ENCODE assay signal across 10 cellular contexts in the genomic region with DNA sequence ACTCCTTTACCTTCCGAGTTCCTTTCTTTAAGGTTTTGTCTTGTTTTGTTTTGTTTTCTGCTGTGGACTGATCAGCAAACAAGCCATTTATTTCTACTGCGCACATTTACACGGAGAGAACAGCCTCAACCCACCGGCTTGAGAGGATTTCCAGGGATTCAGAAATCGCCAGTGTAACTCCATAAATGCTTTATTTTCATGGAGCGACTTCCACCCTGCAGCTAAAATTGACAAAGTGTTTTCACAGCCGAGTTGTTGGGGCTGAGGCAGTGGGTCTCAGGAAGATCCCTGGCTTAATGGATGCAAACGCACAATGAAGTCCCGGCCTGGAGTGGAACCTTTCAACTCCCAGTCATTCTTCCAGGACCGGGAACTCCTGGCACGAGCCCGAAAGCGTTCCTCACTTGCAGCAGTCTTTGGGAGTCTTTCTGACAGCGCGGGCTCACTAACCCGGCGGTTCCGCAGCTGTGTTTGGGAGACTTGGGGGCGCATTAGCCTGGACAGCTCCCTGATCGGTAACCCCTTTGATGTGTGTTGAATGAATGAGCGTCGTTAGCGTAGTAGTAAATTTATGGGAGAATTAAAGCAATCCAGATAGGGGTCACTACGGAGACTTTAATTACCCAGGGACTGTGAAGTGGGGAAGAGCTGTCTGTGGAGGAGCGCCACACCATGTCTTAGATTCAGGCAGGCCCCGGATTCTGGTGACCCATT. TPM values are rescaled to one million over a fixed set of nuclear protein-coding genes. Genes with fewer than 3 reads are reported as not detected.
DNase-seq lines count a peak whose midpoint lies in the region; ATAC-seq, FAIRE-seq and TF ChIP-seq lines count a peak whose summit lies in the region.
"Had no signal": no experiment of that assay in that cellular context is flagged by ENCODE, and none has a peak within 500 bp of the region (broad histone marks: within the 10 kb centered on the region; RNA-seq: fewer than 3 reads in every experiment).

No MANE protein-coding gene starts in this region.

- H3K36me3 ChIP-seq in pancreas = no peaks in the 10 kb centered on the region

- 10 to 11% methylated on average over 26 of the region's 26 CpGs for WGBS in pancreas, 2 donors

- ATAC-seq in Right ventricle myocardium inferior (peak; percentile 32), pancreas (peak in 3 of 4 donors; percentile 1 to 14 (median 9)), GM18519 (IDR thresholded peaks at IDR 0.05; ENCODE audit: low FRiP score, unreplicated experiment) (no peak)

- no peak for TF ChIP-seq CTCF in pancreas (IDR thresholded peaks at IDR 0.05)

- peaks cover 0 to 4% (median 0%) of the 10 kb centered on the region in 3 donors for H3K4me1 ChIP-seq in pancreas

- intact Hi-C loops in Right ventricle myocardium inferior (cut with DNase I) = no loop called here
- intact Hi-C loops in cardiac septum (cut with DNase I) = no loop called here
- intact Hi-C loops in pancreas (cut with DNase I) = no loop called here

- FAIRE-seq in pancreas (lab: Jason Lieb, UNC) = no peak
- FAIRE-seq: GM12878 had no signal

- H3K27me3 ChIP-seq in pancreas = no peaks in the 10 kb centered on the region

- H3K4me3 ChIP-seq in pancreas = peak overlapping the region; percentile 26 to 85 (median 54)
- H3K4me3 ChIP-seq: GM12878 had no signal

- H3K27ac ChIP-seq in pancreas = peak overlapping the region in 1 of 4 donors; percentile 50

- DNase-seq in Right ventricle myocardium inferior (ENCODE audit: missing footprints) = peak; percentile 64
- DNase-seq in cardiac septum (ENCODE audit: low spot score) = no peak
- DNase-seq in SW480 (ENCODE audit: low spot score) = peak; percentile 36
- peak; percentile 17 for DNase-seq in germinal center (ENCODE audit: low spot score)
- peak; percentile 22 to 67 (median 38) for DNase-seq in pancreas
- DNase-seq in T-helper 9 cell = no peak
- no peak for DNase-seq in NCI-H2081 treated with DMSO at 0.1 percent for 48 hours (lab: John Stamatoyannopoulos, UW)

- no peaks in the 10 kb centered on the region for H3K9me3 ChIP-seq in pancreas

RNA-seq across cellular contexts. Expression of a gene that starts 0.8 kb away (rescaled TPM):
- total RNA-seq in Right ventricle myocardium inferior = 2.1 TPM
- total RNA-seq in cardiac septum = 0.70 TPM
- total RNA-seq in pancreas = 10 to 100 TPM in 1 of 6 donors, 1 to 10 TPM in 5; 6.9 to 11.2 (median 8.7) TPM
- polyA plus RNA-seq in pancreas = 1 to 10 TPM; 1.4 to 2.5 TPM
- total RNA-seq: activated naive CD4-positive, alpha-beta T cell treated with anti-CD3 and anti-CD28 coated beads, Interleukin-2, amount 50 U/mL, for 72 hours had no signal

Comparison
In these comparisons a context has a peak if more than half of its experiments do, and no peak if none do; other contexts are left out.
1. DNase-seq: peak in Right ventricle myocardium inferior (single experiment), SW480 (single experiment), germinal center (single experiment) and pancreas (6 of 6); none in cardiac septum (single experiment), T-helper 9 cell (single experiment) and NCI-H2081 treated with DMSO at 0.1 percent for 48 hours (single experiment).